In genomic region chr1:235199441-235199840, GRCh38 we compare ENCODE assay signal across 1 cellular context.
TF ChIP-seq lines count a peak whose summit lies in the region.

No MANE protein-coding gene starts in this region.

TF ChIP-seq in H1, 55 proteins besides CTCF, POLR2A, EP300 and RAD21 (continued from another document):
- peak; percentile 58 for TF ChIP-seq CHD7 (IDR thresholded peaks at IDR 0.05; ENCODE audit: insufficient replicate concordance, low read length)
- no peak for TF ChIP-seq POLR2AphosphoS5 (IDR thresholded peaks at IDR 0.05; ENCODE audit: low read depth, low read length)
- no peak for TF ChIP-seq SAP30 (IDR thresholded peaks at IDR 0.05; ENCODE audit: insufficient read depth, insufficient replicate concordance, low read length)
- no peak for TF ChIP-seq TAF1 (IDR thresholded peaks at IDR 0.05; ENCODE audit: low read depth, low read length)
- TF ChIP-seq GTF2F1 (IDR thresholded peaks at IDR 0.05; ENCODE audit: borderline replicate concordance, low read depth, low read length): no peak
- TF ChIP-seq NRF1 (IDR thresholded peaks at IDR 0.05; ENCODE audit: low read depth, low read length): no peak
- TF ChIP-seq KDM4A (IDR thresholded peaks at IDR 0.05; ENCODE audit: low read depth, low read length, severe bottlenecking): no peak
- TF ChIP-seq SIN3A (conservative IDR thresholded peaks at IDR 0.05 in 1 of 2, IDR thresholded peaks at IDR 0.05 in 1 of 2; ENCODE audit: low read depth in 1 of 2, low read length in 2 of 2): no peak
- no peak for TF ChIP-seq KDM5A (IDR thresholded peaks at IDR 0.05; ENCODE audit: low read length)
- TF ChIP-seq HDAC2 (IDR thresholded peaks at IDR 0.05; ENCODE audit: borderline replicate concordance in 1 of 2, low read depth in 2 of 2, low read length in 2 of 2): peak in 1 of 2 experiments; percentile 84; a peak in 1 of 4 replicates
- TF ChIP-seq HDAC6 (IDR thresholded peaks at IDR 0.05; ENCODE audit: low read depth, low read length): no peak
- no peak for TF ChIP-seq USF2 (IDR thresholded peaks at IDR 0.05; ENCODE audit: low read length)
- TF ChIP-seq FOSL1 (IDR thresholded peaks at IDR 0.05; ENCODE audit: insufficient read depth, low read depth, low read length): no peak
- peak; percentile 70 for TF ChIP-seq TEAD4 (IDR thresholded peaks at IDR 0.05; ENCODE audit: low read depth, low read length)
